ENCODE assay signal across 8 cellular contexts in genomic region chr7:47474937-47475879, GRCh38.
DNase-seq lines count a peak whose midpoint lies in the region; ATAC-seq and TF ChIP-seq lines count a peak whose summit lies in the region.

No MANE protein-coding gene starts in this region.

- peak in 2 of 3 donors; percentile 88 to 90 for TF ChIP-seq POLR2A in body of pancreas (IDR thresholded peaks at IDR 0.05)

- 23 to 25% methylated on average over 15 to 24 of the region's 24 CpGs for WGBS in body of pancreas, 2 donors

- peak in 4 of 7 experiments; percentile 25 to 54 (median 50) for TF ChIP-seq CTCF in body of pancreas (IDR thresholded peaks at IDR 0.05)

- H3K9me3 ChIP-seq in BLaER1 treated with 17β-estradiol and CSF1 and Interleukin-3, amounts not matched to agents 10 nM and 100 nM (replicated peaks in 1 of 11), result 0 out of 22 replicates have a peak, but pooled peaks cover 0 to under 1% (median 0%) of the 10 kb centered on the region in 11 experiments
- H3K9me3 ChIP-seq in body of pancreas, result no peaks in the 10 kb centered on the region
- no peaks in the 10 kb centered on the region for H3K9me3 ChIP-seq in subcutaneous abdominal adipose tissue (ENCODE audit: control insufficient read depth in 5 of 5, low read length in 5 of 5)

- peak overlapping the region; percentile 69 to 99 (median 92) for H3K4me2 ChIP-seq in BLaER1 treated with 17β-estradiol and CSF1 and Interleukin-3, amounts not matched to agents 10 nM and 100 nM

- H4K20me1 ChIP-seq in BLaER1 treated with 17β-estradiol and CSF1 and Interleukin-3, amounts not matched to agents 10 nM and 100 nM, result peaks cover 0 to 98% (median 0%) of the 10 kb centered on the region in 11 experiments; a peak in 6 of 22 replicates

- H3K36me3 ChIP-seq in BLaER1 treated with 17β-estradiol and CSF1 and Interleukin-3, amounts not matched to agents 10 nM and 100 nM, result peaks cover 0 to 85% (median 9%) of the 10 kb centered on the region in 11 experiments; a peak in 13 of 22 replicates
- H3K36me3 ChIP-seq in body of pancreas (replicated peaks in 1 of 2; ENCODE audit: insufficient read depth in 1 of 2, low read depth in 2 of 2) (no peaks in the 10 kb centered on the region), subcutaneous abdominal adipose tissue (ENCODE audit: control insufficient read depth in 5 of 5, insufficient read depth in 5 of 5, low read length in 5 of 5) (peaks cover 0 to 13% (median 2%) of the 10 kb centered on the region in 5 donors)

- H3K4me1 ChIP-seq in BLaER1 treated with 17β-estradiol and CSF1 and Interleukin-3, amounts not matched to agents 10 nM and 100 nM, result peaks cover 75 to 96% (median 91%) of the 10 kb centered on the region in 10 experiments
- H3K4me1 ChIP-seq in body of pancreas (peaks cover 98% of the 10 kb centered on the region), subcutaneous abdominal adipose tissue (ENCODE audit: control insufficient read depth in 5 of 5, insufficient read depth in 5 of 5, low read length in 5 of 5) (peaks cover 11 to 73% (median 64%) of the 10 kb centered on the region in 5 donors)

- intact Hi-C loops in body of pancreas (cut with DNase I), result loop anchor here (10.0 kb wide), 1 partner anchor 100 kb away; no protein-coding TSS in a partner anchor

- H3K4me3 ChIP-seq in BLaER1 treated with 17β-estradiol and CSF1 and Interleukin-3, amounts not matched to agents 10 nM and 100 nM, result peak overlapping the region in 5 of 10 experiments; percentile 35 to 80 (median 68); a peak in 10 of 20 replicates
- H3K4me3 ChIP-seq in body of pancreas, result no peak overlapping the region
- H3K4me3 ChIP-seq in subcutaneous abdominal adipose tissue (ENCODE audit: low read depth in 1 of 5, low read length in 5 of 5), result peak overlapping the region in 2 of 5 donors; percentile 23 to 29

- ATAC-seq in GM18870 (IDR thresholded peaks at IDR 0.05; ENCODE audit: unreplicated experiment), result peak; percentile 95
- ATAC-seq in HG02973 (IDR thresholded peaks at IDR 0.05; ENCODE audit: unreplicated experiment), result peak; percentile 86
- peak; percentile 86 for ATAC-seq in body of pancreas
- ATAC-seq in left lobe of liver, result peak; percentile 72

- peak overlapping the region; percentile 83 to 97 (median 88) for H3K27ac ChIP-seq in BLaER1 treated with 17β-estradiol and CSF1 and Interleukin-3, amounts not matched to agents 10 nM and 100 nM
- H3K27ac ChIP-seq in body of pancreas (peak overlapping the region; percentile 89 to 97 (median 90)), subcutaneous abdominal adipose tissue (ENCODE audit: low read depth, low read length) (peak overlapping the region; percentile 84)

- H3K9ac ChIP-seq in BLaER1 treated with 17β-estradiol and CSF1 and Interleukin-3, amounts not matched to agents 10 nM and 100 nM, result peak overlapping the region; percentile 63 to 86 (median 71)
- peak overlapping the region in 1 of 5 donors; percentile 11 for H3K9ac ChIP-seq in subcutaneous abdominal adipose tissue (ENCODE audit: low read length in 5 of 5)

- H3K27me3 ChIP-seq in BLaER1 treated with 17β-estradiol and CSF1 and Interleukin-3, amounts not matched to agents 10 nM and 100 nM, result no peaks in the 10 kb centered on the region
- H3K27me3 ChIP-seq in body of pancreas (no peaks in the 10 kb centered on the region), subcutaneous abdominal adipose tissue (ENCODE audit: control insufficient read depth in 5 of 5, insufficient read depth in 4 of 5, low read length in 5 of 5) (no peaks in the 10 kb centered on the region)

- DNase-seq in NCI-H226 (peak; percentile 95), body of pancreas (peak; percentile 96 to 99 (median 98)), left lobe of liver (ENCODE audit: low spot score) (peak; percentile 93), DMS79 (lab: John Stamatoyannopoulos, UW) (no peak)
